8 cellular contexts compared by ENCODE assay signal in genomic region chr12:56315256-56315625, GRCh38. TPM values are rescaled to one million over a fixed set of nuclear protein-coding genes. Genes with fewer than 3 reads are reported as not detected.
DNase-seq lines count a peak whose midpoint lies in the region; ATAC-seq and TF ChIP-seq lines count a peak whose summit lies in the region.

No MANE protein-coding gene starts in this region.

- WGBS in right cardiac atrium: 2% methylated on average over 11 of the region's 11 CpGs
- WGBS in psoas muscle, 3 donors: 1 to 3% (median 2%) methylated on average over 11 of the region's 11 CpGs

- H3K27me3 Mint-ChIP-seq in activated T-cell treated with anti-CD3 and anti-CD28 coated beads, Interleukin-2, amount 50 U/mL, for 4 hours (ENCODE audit: low read depth): no peaks in the 10 kb centered on the region
- H3K27me3 Mint-ChIP-seq in activated T-cell treated with anti-CD3 and anti-CD28 coated beads, Interleukin-2, amount 50 U/mL, for 72 hours (ENCODE audit: low read depth): no peaks in the 10 kb centered on the region

- H3K27ac ChIP-seq in right cardiac atrium (ENCODE audit: low read length): peak overlapping the region; percentile 86
- H3K27ac ChIP-seq in psoas muscle: peak overlapping the region; percentile 96

- TF ChIP-seq CTCF in psoas muscle (IDR thresholded peaks at IDR 0.05): no peak

- H3K4me3 ChIP-seq in right cardiac atrium (ENCODE audit: low read length) (peak overlapping the region; percentile 72), psoas muscle (peak overlapping the region; percentile 93)

- H3K9me3 ChIP-seq in right cardiac atrium (ENCODE audit: control insufficient read depth, low read length): no peaks in the 10 kb centered on the region
- H3K9me3 ChIP-seq in psoas muscle: no peaks in the 10 kb centered on the region

- peak; percentile 2 to 4 for ATAC-seq in activated T-cell treated with anti-CD3 and anti-CD28 coated beads, Interleukin-2, amount 50 U/mL, for 4 hours
- ATAC-seq in activated T-cell treated with anti-CD3 and anti-CD28 coated beads, Interleukin-2, amount 50 U/mL, for 72 hours (replicated peaks in 1 of 2): no peak
- ATAC-seq in right cardiac atrium (peak in 1 of 2 donors; percentile 8), psoas muscle (peak in 2 of 4 donors; percentile 2), GM21786 (IDR thresholded peaks at IDR 0.05; ENCODE audit: unreplicated experiment) (no peak), GM18867 (IDR thresholded peaks at IDR 0.05; ENCODE audit: unreplicated experiment) (no peak)

- H3K36me3 ChIP-seq in psoas muscle (ENCODE audit: insufficient read depth in 1 of 2, low read depth in 1 of 2): peaks cover 9 to 70% of the 10 kb centered on the region in 2 donors

- no peaks in the 10 kb centered on the region for H3K9me3 Mint-ChIP-seq in activated T-cell treated with anti-CD3 and anti-CD28 coated beads, Interleukin-2, amount 50 U/mL, for 4 hours
- no peaks in the 10 kb centered on the region for H3K9me3 Mint-ChIP-seq in activated T-cell treated with anti-CD3 and anti-CD28 coated beads, Interleukin-2, amount 50 U/mL, for 72 hours

- DNase-seq in activated T-cell treated with anti-CD3 and anti-CD28 coated beads, Interleukin-2, amount 50 U/mL, for 4 hours: peak; percentile 6
- DNase-seq in activated T-cell treated with anti-CD3 and anti-CD28 coated beads, Interleukin-2, amount 50 U/mL, for 1 hour: no peak
- DNase-seq in activated T-cell treated with anti-CD3 and anti-CD28 coated beads, Interleukin-2, amount 50 U/mL, for 72 hours: no peak
- DNase-seq in right cardiac atrium (peak in 1 of 3 donors; percentile 58), psoas muscle (no peak)
- DNase-seq in stimulated activated CD4-positive, alpha-beta T cell treated with anti-CD3 and anti-CD28 coated beads, Interleukin-2, amount 100 ng/mL, for 48 hours: no peak

- peaks cover 7% of the 10 kb centered on the region for H3K36me3 Mint-ChIP-seq in activated T-cell treated with anti-CD3 and anti-CD28 coated beads, Interleukin-2, amount 50 U/mL, for 4 hours (ENCODE audit: insufficient read depth)
- peaks cover 7 to 13% of the 10 kb centered on the region in 2 donors for H3K36me3 Mint-ChIP-seq in activated T-cell treated with anti-CD3 and anti-CD28 coated beads, Interleukin-2, amount 50 U/mL, for 72 hours (ENCODE audit: insufficient read depth in 2 of 2)

- intact Hi-C loops in right cardiac atrium (cut with DNase I) (loop anchor here in 1 of 4 donors (10.0 kb wide), 1 partner anchor 110 kb away; no protein-coding TSS in a partner anchor), psoas muscle (cut with DNase I) (no loop called here)

- peaks cover 16% of the 10 kb centered on the region for H3K4me1 Mint-ChIP-seq in activated T-cell treated with anti-CD3 and anti-CD28 coated beads, Interleukin-2, amount 50 U/mL, for 4 hours (ENCODE audit: low read depth)
- H3K4me1 Mint-ChIP-seq in activated T-cell treated with anti-CD3 and anti-CD28 coated beads, Interleukin-2, amount 50 U/mL, for 72 hours (ENCODE audit: low read depth): peaks cover 15% of the 10 kb centered on the region

- no peaks in the 10 kb centered on the region for H3K27me3 ChIP-seq in right cardiac atrium (ENCODE audit: control insufficient read depth, insufficient read depth)
- no peaks in the 10 kb centered on the region for H3K27me3 ChIP-seq in psoas muscle (ENCODE audit: insufficient read depth in 3 of 3, low read length in 2 of 3)

- peak overlapping the region; percentile 99 for H3K4me3 Mint-ChIP-seq in activated T-cell treated with anti-CD3 and anti-CD28 coated beads, Interleukin-2, amount 50 U/mL, for 4 hours
- peak overlapping the region; percentile 99 for H3K4me3 Mint-ChIP-seq in activated T-cell treated with anti-CD3 and anti-CD28 coated beads, Interleukin-2, amount 50 U/mL, for 72 hours

- peak overlapping the region; percentile 98 for H3K27ac Mint-ChIP-seq in activated T-cell treated with anti-CD3 and anti-CD28 coated beads, Interleukin-2, amount 50 U/mL, for 72 hours

- H3K4me1 ChIP-seq in right cardiac atrium (ENCODE audit: control insufficient read depth, insufficient read depth, low read length) (no peaks in the 10 kb centered on the region), psoas muscle (peaks cover 13% of the 10 kb centered on the region)

RNA-seq across cellular contexts. Expression of gene CNPY2, which starts 0.5 kb away (rescaled TPM):
- 100 to 1,000 TPM; 162 to 178 (median 174) TPM for total RNA-seq in activated T-cell treated with anti-CD3 and anti-CD28 coated beads, Interleukin-2, amount 50 U/mL, for 4 hours
- total RNA-seq in activated T-cell treated with anti-CD3 and anti-CD28 coated beads, Interleukin-2, amount 50 U/mL, for 72 hours: 100 to 1,000 TPM in 1 of 2 donors, 10 to 100 TPM in 1; 97.8 to 117 TPM
- total RNA-seq in right cardiac atrium (10 to 100 TPM; 52.4 to 65.1 (median 55.1) TPM), psoas muscle (10 to 100 TPM; 32.8 to 40.2 (median 33.8) TPM)
- polyA plus RNA-seq in right cardiac atrium (69.7 TPM), psoas muscle (10 to 100 TPM; 45.4 to 73.5 (median 65.0) TPM)

RNA-seq across cellular contexts. Expression of gene CS, which starts 15.1 kb away (rescaled TPM):
- total RNA-seq in activated T-cell treated with anti-CD3 and anti-CD28 coated beads, Interleukin-2, amount 50 U/mL, for 4 hours: 100 to 1,000 TPM; 344 to 373 (median 354) TPM
- 100 to 1,000 TPM; 261 to 319 TPM for total RNA-seq in activated T-cell treated with anti-CD3 and anti-CD28 coated beads, Interleukin-2, amount 50 U/mL, for 72 hours
- total RNA-seq in right cardiac atrium (100 to 1,000 TPM; 454 to 594 (median 571) TPM), psoas muscle (100 to 1,000 TPM; 317 to 601 (median 394) TPM)
- polyA plus RNA-seq in right cardiac atrium (250 TPM), psoas muscle (100 to 1,000 TPM; 194 to 269 (median 216) TPM)

RNA-seq across cellular contexts. Expression of gene PAN2, which starts 18.6 kb away (rescaled TPM):
- 10 to 100 TPM; 16.4 to 20.3 (median 17.3) TPM for total RNA-seq in activated T-cell treated with anti-CD3 and anti-CD28 coated beads, Interleukin-2, amount 50 U/mL, for 4 hours
- total RNA-seq in activated T-cell treated with anti-CD3 and anti-CD28 coated beads, Interleukin-2, amount 50 U/mL, for 72 hours: 100 to 1,000 TPM; 112 to 139 TPM
- total RNA-seq in right cardiac atrium (10 to 100 TPM; 39.9 to 58.3 (median 49.1) TPM), psoas muscle (10 to 100 TPM; 22.1 to 37.5 (median 28.7) TPM)
- polyA plus RNA-seq in right cardiac atrium (33.1 TPM), psoas muscle (10 to 100 TPM; 17.3 to 28.7 (median 17.4) TPM)

RNA-seq across cellular contexts. Expression of gene IL23A, which starts 23.4 kb away (rescaled TPM):
- total RNA-seq in activated T-cell treated with anti-CD3 and anti-CD28 coated beads, Interleukin-2, amount 50 U/mL, for 4 hours: 10 to 100 TPM; 19.8 to 35.1 (median 26.4) TPM
- 100 to 1,000 TPM in 1 of 2 donors, 10 to 100 TPM in 1; 79.5 to 138 TPM for total RNA-seq in activated T-cell treated with anti-CD3 and anti-CD28 coated beads, Interleukin-2, amount 50 U/mL, for 72 hours
- total RNA-seq in right cardiac atrium (not detected), psoas muscle (under 1 TPM in 1 of 4 donors, not detected in 3; 0.32 TPM)
- polyA plus RNA-seq in right cardiac atrium (0.32 TPM), psoas muscle (under 1 TPM in 2 of 3 donors, not detected in 1; 0.57 to 0.68 TPM)

RNA-seq across cellular contexts. Expression of gene STAT2, which starts 44.7 kb away (rescaled TPM):
- total RNA-seq in activated T-cell treated with anti-CD3 and anti-CD28 coated beads, Interleukin-2, amount 50 U/mL, for 4 hours: 10 to 100 TPM; 35.8 to 55.5 (median 50.4) TPM
- 100 to 1,000 TPM; 121 to 142 TPM for total RNA-seq in activated T-cell treated with anti-CD3 and anti-CD28 coated beads, Interleukin-2, amount 50 U/mL, for 72 hours
- 10 to 100 TPM; 44.6 to 67.6 (median 53.5) TPM for total RNA-seq in right cardiac atrium
- polyA plus RNA-seq in right cardiac atrium: 29.9 TPM
- 10 to 100 TPM; 25.9 to 34.6 (median 30.9) TPM for total RNA-seq in psoas muscle
- 10 to 100 TPM; 15.0 to 31.7 (median 15.2) TPM for polyA plus RNA-seq in psoas muscle

Comparison
In these comparisons a context has a peak if more than half of its experiments do, and no peak if none do; other contexts are left out.
1. ATAC-seq: peak in activated T-cell treated with anti-CD3 and anti-CD28 coated beads, Interleukin-2, amount 50 U/mL, for 4 hours (2 of 2); none in activated T-cell treated with anti-CD3 and anti-CD28 coated beads, Interleukin-2, amount 50 U/mL, for 72 hours (0 of 2), GM21786 (single experiment) and GM18867 (single experiment).